8 cellular contexts compared by ENCODE assay signal in genomic region chr22:47043835-47044721, GRCh38.
DNase-seq lines count a peak whose midpoint lies in the region; ATAC-seq and TF ChIP-seq lines count a peak whose summit lies in the region.

No MANE protein-coding gene starts in this region.

- no peaks in the 10 kb centered on the region for H3K79me2 ChIP-seq in GM23338 (replicated peaks; ENCODE audit: insufficient read depth)

- H3K27ac ChIP-seq in GM23338 (ENCODE audit: low read depth) (no peak overlapping the region), colonic mucosa (peak overlapping the region; percentile 6)

- peak overlapping the region; percentile 71; the same call in 1 of the 2 replicates for H3K27ac Mint-ChIP-seq in GM23338

- no peaks in the 10 kb centered on the region for H3K9me2 ChIP-seq in GM23338 (ENCODE audit: insufficient read depth)

- H3K9ac ChIP-seq in colonic mucosa (ENCODE audit: low read depth in 2 of 2, low read length in 2 of 2): peak overlapping the region in 1 of 2 donors; percentile 38

- DNase-seq in GM23338 (ENCODE audit: low spot score): peak; percentile 49
- DNase-seq in NCI-H2171 (lab: John Stamatoyannopoulos, UW): peak; percentile 78
- peak; percentile 86 for DNase-seq in colonic mucosa
- no peak for DNase-seq in omental fat pad (ENCODE audit: low spot score)
- DNase-seq in NK-92 treated with Interleukin-12 subunit alpha and Interleukin-12 subunit beta, amount 100 ng/mL, for 24 hours (lab: John Stamatoyannopoulos, UW): no peak
- no peak for DNase-seq in stimulated activated CD4-positive, alpha-beta T cell treated with anti-CD3 and anti-CD28 coated beads, Interleukin-12 subunit alpha, Interleukin-12 subunit beta, amount 100 ng/mL, for 4 hours
- no peak for DNase-seq in activated CD4-positive, alpha-beta T cell treated with anti-CD3 and anti-CD28 coated beads for 1 hour

- H3K4me1 ChIP-seq in GM23338 (ENCODE audit: insufficient read depth) (no peaks in the 10 kb centered on the region), colonic mucosa (peaks cover 17% of the 10 kb centered on the region)

- no peak overlapping the region for H3K4me2 ChIP-seq in GM23338

- peaks cover 12% of the 10 kb centered on the region for H3K27me3 Mint-ChIP-seq in GM23338 (ENCODE audit: insufficient read depth, low read depth, poor library complexity)

- H3K9me3 ChIP-seq in colonic mucosa: no peaks in the 10 kb centered on the region

- H3K36me3 ChIP-seq in GM23338 (ENCODE audit: insufficient read depth): no peaks in the 10 kb centered on the region
- no peaks in the 10 kb centered on the region for H3K36me3 ChIP-seq in colonic mucosa

- H3K36me3 Mint-ChIP-seq in GM23338 (ENCODE audit: low read depth): no peaks in the 10 kb centered on the region

- H2AFZ ChIP-seq in GM23338: no peak overlapping the region

- no peak for TF ChIP-seq CTCF in GM23338 (conservative IDR thresholded peaks at IDR 0.05; ENCODE audit: low read depth in 2 of 2)
- TF ChIP-seq CTCF in colonic mucosa (IDR thresholded peaks at IDR 0.05): no peak
- TF ChIP-seq CTCF in omental fat pad (IDR thresholded peaks at IDR 0.05): no peak

- peak; percentile 91 for ATAC-seq in GM23338
- peak; percentile 34 for ATAC-seq in omental fat pad (ENCODE audit: low FRiP score)
- ATAC-seq in HG02678 (IDR thresholded peaks at IDR 0.05; ENCODE audit: unreplicated experiment): no peak

- H3K27me3 ChIP-seq in GM23338 (ENCODE audit: insufficient read depth): no peaks in the 10 kb centered on the region
- no peaks in the 10 kb centered on the region for H3K27me3 ChIP-seq in colonic mucosa

- no peak overlapping the region for H3K4me3 Mint-ChIP-seq in GM23338

- intact Hi-C loops in colonic mucosa (cut with DNase I): no loop called here

- peaks cover 6% of the 10 kb centered on the region for H3K4me1 Mint-ChIP-seq in GM23338

- H3K9me3 Mint-ChIP-seq in GM23338: no peaks in the 10 kb centered on the region; the same call in 1 of the 3 replicates

- no peaks in the 10 kb centered on the region for H4K20me1 ChIP-seq in GM23338 (replicated peaks; ENCODE audit: insufficient read depth)

- H3F3A ChIP-seq in GM23338 (replicated peaks; ENCODE audit: low read depth): no peaks in the 10 kb centered on the region

- H3K4me3 ChIP-seq in GM23338: no peak overlapping the region
- no peak overlapping the region for H3K4me3 ChIP-seq in colonic mucosa

TF ChIP-seq in GM23338, 12 proteins besides CTCF, POLR2A, EP300 and RAD21:
- TF ChIP-seq REST (IDR thresholded peaks at IDR 0.05; ENCODE audit: unreplicated experiment) (no peak), ZNF331 (CRISPR knock-in tag; IDR thresholded peaks at IDR 0.05; ENCODE audit: low read depth) (no peak), EZH2phosphoT487 (IDR thresholded peaks at IDR 0.05; ENCODE audit: unreplicated experiment) (no peak), ZNF462 (CRISPR knock-in tag; IDR thresholded peaks at IDR 0.05) (no peak), CREB1 (CRISPR knock-in tag; IDR thresholded peaks at IDR 0.05; ENCODE audit: low read depth) (no peak), JUNB (IDR thresholded peaks at IDR 0.05; ENCODE audit: unreplicated experiment) (no peak), ETS1 (IDR thresholded peaks at IDR 0.05) (no peak), POLR2AphosphoS5 (IDR thresholded peaks at IDR 0.05; ENCODE audit: low read depth) (no peak), EZH2 (IDR thresholded peaks at IDR 0.05; ENCODE audit: low read depth, unreplicated experiment) (no peak), NANOG (IDR thresholded peaks at IDR 0.05; ENCODE audit: borderline replicate concordance) (no peak), ZNF114 (CRISPR knock-in tag; IDR thresholded peaks at IDR 0.05) (no peak), STAT1 (IDR thresholded peaks at IDR 0.05; ENCODE audit: unreplicated experiment) (no peak)

Comparison
In these comparisons a context has a peak if more than half of its experiments do, and no peak if none do; other contexts are left out.
1. DNase-seq: peak in GM23338 (single experiment), NCI-H2171 (single experiment) and colonic mucosa (single experiment); none in omental fat pad (single experiment), NK-92 treated with Interleukin-12 subunit alpha and Interleukin-12 subunit beta, amount 100 ng/mL, for 24 hours (single experiment), stimulated activated CD4-positive, alpha-beta T cell treated with anti-CD3 and anti-CD28 coated beads, Interleukin-12 subunit alpha, Interleukin-12 subunit beta, amount 100 ng/mL, for 4 hours (single experiment) and activated CD4-positive, alpha-beta T cell treated with anti-CD3 and anti-CD28 coated beads for 1 hour (single experiment).